2 cellular contexts compared by ENCODE assay signal in genomic region chr17:74761419-74761818, GRCh38.
TF ChIP-seq lines count a peak whose summit lies in the region.

No MANE protein-coding gene starts in this region.

TF ChIP-seq in SK-N-SH, 30 proteins besides CTCF, POLR2A, EP300 and RAD21 (continued from another document):
- TF ChIP-seq, protein P1, sequence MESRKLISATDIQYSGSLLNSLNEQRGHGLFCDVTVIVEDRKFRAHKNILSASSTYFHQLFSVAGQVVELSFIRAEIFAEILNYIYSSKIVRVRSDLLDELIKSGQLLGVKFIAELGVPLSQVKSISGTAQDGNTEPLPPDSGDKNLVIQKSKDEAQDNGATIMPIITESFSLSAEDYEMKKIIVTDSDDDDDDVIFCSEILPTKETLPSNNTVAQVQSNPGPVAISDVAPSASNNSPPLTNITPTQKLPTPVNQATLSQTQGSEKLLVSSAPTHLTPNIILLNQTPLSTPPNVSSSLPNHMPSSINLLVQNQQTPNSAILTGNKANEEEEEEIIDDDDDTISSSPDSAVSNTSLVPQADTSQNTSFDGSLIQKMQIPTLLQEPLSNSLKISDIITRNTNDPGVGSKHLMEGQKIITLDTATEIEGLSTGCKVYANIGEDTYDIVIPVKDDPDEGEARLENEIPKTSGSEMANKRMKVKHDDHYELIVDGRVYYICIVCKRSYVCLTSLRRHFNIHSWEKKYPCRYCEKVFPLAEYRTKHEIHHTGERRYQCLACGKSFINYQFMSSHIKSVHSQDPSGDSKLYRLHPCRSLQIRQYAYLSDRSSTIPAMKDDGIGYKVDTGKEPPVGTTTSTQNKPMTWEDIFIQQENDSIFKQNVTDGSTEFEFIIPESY (IDR thresholded peaks at IDR 0.05; ENCODE audit: borderline replicate concordance, low read depth) = no peak
- TF ChIP-seq RXRA (IDR thresholded peaks at IDR 0.05; ENCODE audit: borderline replicate concordance, low read depth) (no peak), MXI1 (IDR thresholded peaks at IDR 0.05; ENCODE audit: low read depth, low read length) (no peak), SMC3 (IDR thresholded peaks at IDR 0.05; ENCODE audit: low read depth, low read length) (no peak), MEF2A (IDR thresholded peaks at IDR 0.05; ENCODE audit: borderline replicate concordance, low read depth) (no peak)

TF ChIP-seq in SK-N-SH treated with all-trans-retinoic acid at 6 μM for 48 hours, 23 proteins besides CTCF, POLR2A, EP300 and RAD21 (continued from another document):
- TF ChIP-seq, protein P2, sequence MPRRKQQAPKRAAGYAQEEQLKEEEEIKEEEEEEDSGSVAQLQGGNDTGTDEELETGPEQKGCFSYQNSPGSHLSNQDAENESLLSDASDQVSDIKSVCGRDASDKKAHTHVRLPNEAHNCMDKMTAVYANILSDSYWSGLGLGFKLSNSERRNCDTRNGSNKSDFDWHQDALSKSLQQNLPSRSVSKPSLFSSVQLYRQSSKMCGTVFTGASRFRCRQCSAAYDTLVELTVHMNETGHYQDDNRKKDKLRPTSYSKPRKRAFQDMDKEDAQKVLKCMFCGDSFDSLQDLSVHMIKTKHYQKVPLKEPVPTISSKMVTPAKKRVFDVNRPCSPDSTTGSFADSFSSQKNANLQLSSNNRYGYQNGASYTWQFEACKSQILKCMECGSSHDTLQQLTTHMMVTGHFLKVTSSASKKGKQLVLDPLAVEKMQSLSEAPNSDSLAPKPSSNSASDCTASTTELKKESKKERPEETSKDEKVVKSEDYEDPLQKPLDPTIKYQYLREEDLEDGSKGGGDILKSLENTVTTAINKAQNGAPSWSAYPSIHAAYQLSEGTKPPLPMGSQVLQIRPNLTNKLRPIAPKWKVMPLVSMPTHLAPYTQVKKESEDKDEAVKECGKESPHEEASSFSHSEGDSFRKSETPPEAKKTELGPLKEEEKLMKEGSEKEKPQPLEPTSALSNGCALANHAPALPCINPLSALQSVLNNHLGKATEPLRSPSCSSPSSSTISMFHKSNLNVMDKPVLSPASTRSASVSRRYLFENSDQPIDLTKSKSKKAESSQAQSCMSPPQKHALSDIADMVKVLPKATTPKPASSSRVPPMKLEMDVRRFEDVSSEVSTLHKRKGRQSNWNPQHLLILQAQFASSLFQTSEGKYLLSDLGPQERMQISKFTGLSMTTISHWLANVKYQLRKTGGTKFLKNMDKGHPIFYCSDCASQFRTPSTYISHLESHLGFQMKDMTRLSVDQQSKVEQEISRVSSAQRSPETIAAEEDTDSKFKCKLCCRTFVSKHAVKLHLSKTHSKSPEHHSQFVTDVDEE (CRISPR knock-in tag; IDR thresholded peaks at IDR 0.05) = no peak
- TF ChIP-seq, protein P3, sequence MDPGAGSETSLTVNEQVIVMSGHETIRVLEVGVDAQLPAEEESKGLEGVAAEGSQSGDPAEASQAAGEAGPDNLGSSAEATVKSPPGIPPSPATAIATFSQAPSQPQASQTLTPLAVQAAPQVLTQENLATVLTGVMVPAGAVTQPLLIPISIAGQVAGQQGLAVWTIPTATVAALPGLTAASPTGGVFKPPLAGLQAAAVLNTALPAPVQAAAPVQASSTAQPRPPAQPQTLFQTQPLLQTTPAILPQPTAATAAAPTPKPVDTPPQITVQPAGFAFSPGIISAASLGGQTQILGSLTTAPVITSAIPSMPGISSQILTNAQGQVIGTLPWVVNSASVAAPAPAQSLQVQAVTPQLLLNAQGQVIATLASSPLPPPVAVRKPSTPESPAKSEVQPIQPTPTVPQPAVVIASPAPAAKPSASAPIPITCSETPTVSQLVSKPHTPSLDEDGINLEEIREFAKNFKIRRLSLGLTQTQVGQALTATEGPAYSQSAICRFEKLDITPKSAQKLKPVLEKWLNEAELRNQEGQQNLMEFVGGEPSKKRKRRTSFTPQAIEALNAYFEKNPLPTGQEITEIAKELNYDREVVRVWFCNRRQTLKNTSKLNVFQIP (CRISPR knock-in tag; IDR thresholded peaks at IDR 0.05; ENCODE audit: borderline replicate concordance, low read depth) = no peak
- TF ChIP-seq BACH2 (CRISPR knock-in tag; IDR thresholded peaks at IDR 0.05; ENCODE audit: borderline replicate concordance) (no peak), TOX (CRISPR knock-in tag; IDR thresholded peaks at IDR 0.05; ENCODE audit: borderline replicate concordance) (no peak)
